ENCODE assay signal across 1 cellular context in genomic region chr1:85626818-85627217, GRCh38.
TF ChIP-seq lines count a peak whose summit lies in the region.

No MANE protein-coding gene starts in this region.

TF ChIP-seq in IMR-90, 13 proteins besides CTCF, POLR2A, EP300 and RAD21 (continued from another document):
- TF ChIP-seq CEBPB (IDR thresholded peaks at IDR 0.05; ENCODE audit: low read depth, low read length) (no peak), MAFK (IDR thresholded peaks at IDR 0.05; ENCODE audit: low read depth, low read length) (no peak), ELK1 (IDR thresholded peaks at IDR 0.05; ENCODE audit: borderline replicate concordance, low read depth, low read length) (no peak), NFE2L2 (IDR thresholded peaks at IDR 0.05; ENCODE audit: low read depth, low read length) (no peak), MXI1 (IDR thresholded peaks at IDR 0.05; ENCODE audit: borderline replicate concordance, low read depth, low read length) (no peak), USF2 (IDR thresholded peaks at IDR 0.05; ENCODE audit: low read depth, low read length) (no peak), RFX5 (IDR thresholded peaks at IDR 0.05; ENCODE audit: low read depth, low read length) (no peak), BHLHE40 (IDR thresholded peaks at IDR 0.05; ENCODE audit: low read depth, low read length) (no peak)
